7 cellular contexts compared by ENCODE assay signal in genomic region chr11:6240139-6240538, GRCh38. TPM values are rescaled to one million over a fixed set of nuclear protein-coding genes. Genes with fewer than 3 reads are reported as not detected.
"Had no signal": no experiment of that assay in that cellular context is flagged by ENCODE, and none has a peak within 500 bp of the region (broad histone marks: within the 10 kb centered on the region; RNA-seq: fewer than 3 reads in every experiment).

No MANE protein-coding gene starts in this region.

- H2AFZ ChIP-seq: GM23338 had no signal

- H3K4me3 Mint-ChIP-seq: GM23338, H9, IgD-negative memory B cell had no signal

- H3K27ac Mint-ChIP-seq: GM23338, H9, IgD-negative memory B cell had no signal

- H3K4me2 ChIP-seq: GM23338 had no signal

- ATAC-seq: GM23338, HepG2 had no signal

- DNase-seq: H9, HCEC 1CT had no signal

- H3K9me3 Mint-ChIP-seq: GM23338, H9, IgD-negative memory B cell had no signal

- H3K4me3 ChIP-seq: GM23338 had no signal

RNA-seq across cellular contexts. Expression of gene CNGA4, which starts 1.2 kb away (rescaled TPM):
- total RNA-seq: GM23338, H1, HepG2, HT1080 had no signal
- polyA plus RNA-seq: IgD-negative memory B cell had no signal

RNA-seq across cellular contexts. Expression of gene CCKBR, which starts 19.5 kb away (rescaled TPM):
- total RNA-seq: HepG2, HT1080 had no signal
- polyA plus RNA-seq: HepG2, IgD-negative memory B cell had no signal

RNA-seq across cellular contexts. Expression of gene C11orf42, which starts 34.8 kb away (rescaled TPM):
- total RNA-seq: GM23338, H1, H9, HepG2, HT1080 had no signal
- polyA plus RNA-seq: GM23338, H1, HepG2, IgD-negative memory B cell had no signal

RNA-seq across cellular contexts. Expression of gene OR52W1, which starts 41.1 kb away (rescaled TPM):
- total RNA-seq: GM23338, H1, H9, HepG2, HT1080 had no signal
- polyA plus RNA-seq: GM23338, H1, HepG2, IgD-negative memory B cell had no signal
